Comparison of ENCODE assay signal across 7 cellular contexts in the genomic region with DNA sequence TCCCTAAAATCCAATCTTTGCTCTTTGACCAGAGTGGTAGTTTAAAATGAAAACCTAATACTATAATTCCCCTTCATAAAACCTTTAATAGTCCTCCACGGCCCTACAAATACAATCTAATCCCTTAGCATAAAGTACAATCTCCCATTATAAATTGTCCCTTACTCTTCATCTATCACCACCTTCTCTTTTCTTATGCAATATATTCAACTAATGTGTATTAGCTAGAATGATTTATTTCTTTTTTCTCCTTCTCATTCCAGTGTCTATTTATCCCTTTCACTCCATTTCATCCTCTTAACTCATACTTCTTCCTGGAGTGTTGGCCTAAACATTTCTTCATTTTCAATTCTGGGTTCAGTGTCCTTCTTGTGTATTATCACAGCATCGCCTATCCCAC.
"Had no signal": no experiment of that assay in that cellular context is flagged by ENCODE, and none has a peak within 500 bp of the region (broad histone marks: within the 10 kb centered on the region; RNA-seq: fewer than 3 reads in every experiment).

No MANE protein-coding gene starts in this region.

- H3K9ac ChIP-seq: KMS-11 had no signal

- H3K4me2 ChIP-seq: KMS-11 had no signal

- H3K27ac ChIP-seq: HL-60, KMS-11 had no signal

- H3K4me3 ChIP-seq: K562 had no signal

- DNase-seq: IMR-90, KBM-7, KG1 had no signal

- ATAC-seq: HepG2, K562 had no signal
